In the genomic region with DNA sequence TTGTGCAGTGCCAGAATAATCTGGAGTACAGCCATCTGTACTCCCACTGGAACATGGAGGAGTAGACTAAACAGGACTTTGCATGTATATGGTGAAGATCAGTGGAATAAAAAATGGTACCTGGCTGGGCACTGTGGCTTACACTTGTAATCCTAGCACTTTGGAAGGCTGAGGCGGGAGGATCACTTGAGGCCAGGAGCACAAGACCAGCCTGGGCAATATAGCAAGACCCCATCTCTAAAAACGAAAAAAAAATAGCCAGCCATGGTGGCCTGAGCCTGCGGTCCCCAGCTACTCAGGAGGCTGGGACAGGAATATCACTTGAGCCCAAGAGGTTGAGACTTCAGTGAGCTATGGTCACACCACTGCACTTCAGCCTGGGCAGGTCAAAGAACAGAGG, we compare ENCODE assay signal across 1 cellular context.
A peak's percentile ranks its signal among the peaks of the same experiment; 100 is the strongest.
TF ChIP-seq lines count a peak whose summit lies in the region.

No MANE protein-coding gene starts in this region.

TF ChIP-seq in HepG2, 621 proteins besides CTCF, POLR2A, EP300 and RAD21:
- TF ChIP-seq ZNF121 (CRISPR knock-in tag; IDR thresholded peaks at IDR 0.05) (peak; percentile 58; the same call in 1 of the 2 replicates), PLRG1 (conservative IDR thresholded peaks at IDR 0.05) (no peak)
